Comparison of ENCODE assay signal across 15 cellular contexts in the genomic region with DNA sequence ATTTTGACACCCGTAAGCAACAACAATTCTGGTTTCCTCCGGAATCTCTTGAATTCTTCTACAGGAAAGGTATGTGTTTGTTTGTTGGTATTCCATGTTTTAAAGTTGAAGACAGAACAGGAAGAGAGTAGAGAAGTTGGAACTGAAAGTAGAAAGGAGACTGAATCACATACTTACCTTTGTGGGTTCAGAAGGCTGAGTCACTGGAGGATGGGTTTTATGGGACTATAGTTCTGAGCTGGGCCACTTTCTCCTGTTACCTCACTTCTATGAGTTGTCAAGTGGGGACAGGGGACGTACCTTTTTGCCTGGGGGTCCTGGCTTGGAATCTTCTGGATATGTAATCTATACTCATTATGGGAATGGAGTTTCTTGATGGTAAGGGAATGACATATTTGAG. TPM values are rescaled to one million over a fixed set of nuclear protein-coding genes. Genes with fewer than 3 reads are reported as not detected.
DNase-seq lines count a peak whose midpoint lies in the region; ATAC-seq and TF ChIP-seq lines count a peak whose summit lies in the region.
"Had no signal": no experiment of that assay in that cellular context is flagged by ENCODE, and none has a peak within 500 bp of the region (broad histone marks: within the 10 kb centered on the region; RNA-seq: fewer than 3 reads in every experiment).

No MANE protein-coding gene starts in this region.

- H3K4me3 ChIP-seq in right cardiac atrium (ENCODE audit: low read length) (no peak overlapping the region), aorta (ENCODE audit: low read length in 2 of 2) (no peak overlapping the region)
- H3K4me3 ChIP-seq: BLaER1 treated with 17β-estradiol and CSF1 and Interleukin-3, amounts not matched to agents 10 nM and 100 nM; spleen had no signal

- WGBS in right cardiac atrium = 91% methylated on average over 3 of the region's 3 CpGs
- 96% methylated on average over 3 of the region's 3 CpGs for whole genome bisulfite sequencing in aorta, 2 donors

- DNase-seq in right cardiac atrium (no peak), left ventricle myocardium superior (no peak), foreskin keratinocyte (peak; percentile 14 to 54), aorta (no peak)
- peak in 1 of 2 donors; percentile 18 for DNase-seq in activated naive CD4-positive, alpha-beta T cell treated with anti-CD3 and anti-CD28 coated beads, Interleukin-2, amount 50 U/mL, for 72 hours (ENCODE audit: low spot score in 2 of 2)
- DNase-seq: cerebellar nuclear complex; GDM1; islet precursor cell; NCI-H2107; spleen; stimulated activated CD8-positive, alpha-beta memory T cell treated with anti-CD3 and anti-CD28 coated beads, Interleukin-4, amount 100 ng/mL, for 48 hours had no signal

- H3K9me3 Mint-ChIP-seq in activated naive CD4-positive, alpha-beta T cell treated with anti-CD3 and anti-CD28 coated beads, Interleukin-2, amount 50 U/mL, for 72 hours = no peaks in the 10 kb centered on the region

- H3K27ac Mint-ChIP-seq in activated naive CD4-positive, alpha-beta T cell treated with anti-CD3 and anti-CD28 coated beads, Interleukin-2, amount 50 U/mL, for 72 hours = peak overlapping the region in 1 of 2 donors; percentile 85

- peaks cover 35 to 88% of the 10 kb centered on the region in 2 donors for H3K36me3 Mint-ChIP-seq in activated naive CD4-positive, alpha-beta T cell treated with anti-CD3 and anti-CD28 coated beads, Interleukin-2, amount 50 U/mL, for 72 hours

- peaks cover 8 to 14% of the 10 kb centered on the region in 2 donors for H3K36me3 ChIP-seq in aorta (ENCODE audit: control insufficient read depth in 1 of 2, insufficient read depth in 2 of 2, low read length in 1 of 2)

- H3K4me1 ChIP-seq in right cardiac atrium (ENCODE audit: control insufficient read depth, insufficient read depth, low read length) (peaks cover 12% of the 10 kb centered on the region), foreskin keratinocyte (peaks cover 5% of the 10 kb centered on the region), aorta (ENCODE audit: control insufficient read depth in 1 of 2, insufficient read depth in 2 of 2, low read length in 2 of 2) (peaks cover 9 to 11% of the 10 kb centered on the region in 2 donors)
- H3K4me1 ChIP-seq: BLaER1 treated with 17β-estradiol and CSF1 and Interleukin-3, amounts not matched to agents 10 nM and 100 nM; spleen had no signal

- H3K27ac ChIP-seq in right cardiac atrium (ENCODE audit: low read length) (peak overlapping the region; percentile 13), foreskin keratinocyte (no peak overlapping the region), aorta (ENCODE audit: low read depth in 1 of 2, low read length in 2 of 2) (peak overlapping the region; percentile 48 to 80)
- H3K27ac ChIP-seq: BLaER1 treated with 17β-estradiol and CSF1 and Interleukin-3, amounts not matched to agents 10 nM and 100 nM; spleen had no signal

- intact Hi-C loops in right cardiac atrium (cut with DNase I) (no loop called here), left ventricle myocardium superior (cut with micrococcal nuclease) (no loop called here), aorta (cut with DNase I) (loop anchor here in 1 of 2 donors (5.0 kb wide), 1 partner anchor 40 kb away; the partner anchor contains the start of gene KDM3A)

- TF ChIP-seq CTCF in foreskin keratinocyte (conservative IDR thresholded peaks at IDR 0.05) = no peak

- H3K27me3 ChIP-seq in right cardiac atrium (ENCODE audit: control insufficient read depth, insufficient read depth) (no peaks in the 10 kb centered on the region), foreskin keratinocyte (no peaks in the 10 kb centered on the region), aorta (ENCODE audit: control insufficient read depth in 1 of 2, insufficient read depth in 2 of 2, low read length in 1 of 2) (no peaks in the 10 kb centered on the region)
- H3K27me3 ChIP-seq: BLaER1 treated with 17β-estradiol and CSF1 and Interleukin-3, amounts not matched to agents 10 nM and 100 nM; spleen had no signal

- ATAC-seq in right cardiac atrium (no peak), left ventricle myocardium superior (no peak), foreskin keratinocyte (peak; percentile 94), aorta (ENCODE audit: low FRiP score) (no peak), HG02870 (IDR thresholded peaks at IDR 0.05; ENCODE audit: unreplicated experiment) (no peak), HG03159 (IDR thresholded peaks at IDR 0.05; ENCODE audit: unreplicated experiment) (no peak), HG02981 (IDR thresholded peaks at IDR 0.05; ENCODE audit: unreplicated experiment) (no peak)
- ATAC-seq in activated naive CD4-positive, alpha-beta T cell treated with anti-CD3 and anti-CD28 coated beads, Interleukin-2, amount 50 U/mL, for 72 hours = peak; percentile 92 to 94

- no peaks in the 10 kb centered on the region for H3K9me3 ChIP-seq in right cardiac atrium (ENCODE audit: control insufficient read depth, low read length)
- no peaks in the 10 kb centered on the region for H3K9me3 ChIP-seq in aorta (ENCODE audit: control insufficient read depth, low read length)
- H3K9me3 ChIP-seq: BLaER1 treated with 17β-estradiol and CSF1 and Interleukin-3, amounts not matched to agents 10 nM and 100 nM; spleen had no signal

RNA-seq across cellular contexts. Expression of gene KDM3A, which starts 40.9 kb away (rescaled TPM):
- total RNA-seq in right cardiac atrium (10 to 100 TPM; 41.3 to 54.3 (median 47.1) TPM), left ventricle myocardium superior (35.6 TPM), foreskin keratinocyte (11.1 and 12.3 TPM in 2 replicates), aorta (10 to 100 TPM; 44.9 to 75.3 TPM)
- polyA plus RNA-seq in right cardiac atrium (21.0 TPM), foreskin keratinocyte (5.3 and 6.0 TPM in 2 replicates), aorta (10 to 100 TPM; 30.6 to 30.9 TPM)
- 100 to 1,000 TPM in 1 of 2 donors, 10 to 100 TPM in 1; 67.1 to 108 TPM for total RNA-seq in activated naive CD4-positive, alpha-beta T cell treated with anti-CD3 and anti-CD28 coated beads, Interleukin-2, amount 50 U/mL, for 72 hours

Comparison
In these comparisons a context has a peak if more than half of its experiments do, and no peak if none do; other contexts are left out.
1. ATAC-seq: peak in activated naive CD4-positive, alpha-beta T cell treated with anti-CD3 and anti-CD28 coated beads, Interleukin-2, amount 50 U/mL, for 72 hours (2 of 2) and foreskin keratinocyte (single experiment); none in right cardiac atrium (0 of 2), left ventricle myocardium superior (single experiment), aorta (single experiment), HG02870 (single experiment), HG03159 (single experiment) and HG02981 (single experiment).
2. DNase-seq: peak in foreskin keratinocyte (2 of 2); none in right cardiac atrium (0 of 3), left ventricle myocardium superior (single experiment) and aorta (0 of 2).